In the genomic region with DNA sequence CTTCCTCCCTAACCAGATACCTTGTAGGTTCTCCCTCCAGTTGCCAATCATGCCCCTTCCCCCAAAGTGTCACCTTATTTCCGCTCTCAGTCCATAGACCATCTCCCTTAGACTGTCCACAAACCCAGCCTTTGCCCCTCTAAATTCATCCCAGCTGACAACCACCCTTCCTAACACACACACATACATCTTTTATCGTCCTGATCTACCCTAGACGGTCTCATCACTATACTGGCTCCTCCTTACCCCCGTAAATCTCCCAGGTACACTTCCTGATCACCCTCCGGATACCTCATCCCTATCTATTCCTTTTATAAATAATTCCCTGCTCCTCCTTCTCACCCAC, we compare ENCODE assay signal across 9 cellular contexts. TPM values are rescaled to one million over a fixed set of nuclear protein-coding genes. Genes with fewer than 3 reads are reported as not detected.
DNase-seq lines count a peak whose midpoint lies in the region; ATAC-seq, FAIRE-seq and TF ChIP-seq lines count a peak whose summit lies in the region.
"Had no signal": no experiment of that assay in that cellular context is flagged by ENCODE, and none has a peak within 500 bp of the region (broad histone marks: within the 10 kb centered on the region; RNA-seq: fewer than 3 reads in every experiment).

No MANE protein-coding gene starts in this region.

- CTCF ChIA-PET in GM12878 (lab: Yijun Ruan, JAX) = no interaction called here

- H3K36me3 ChIP-seq in GM12878 (ENCODE audit: control insufficient read depth in 2 of 2, insufficient read depth in 2 of 2, low read length in 1 of 2) (no peaks in the 10 kb centered on the region), mesendoderm (ENCODE audit: control insufficient read depth, insufficient read depth, low read length) (no peaks in the 10 kb centered on the region)

- H3K4me3 ChIP-seq in GM12865 (ENCODE audit: low read depth, low read length) (peak overlapping the region; percentile 83), GM12878 (peak overlapping the region; percentile 100), mesendoderm (ENCODE audit: low read length) (peak overlapping the region; percentile 83)

- H3K18ac ChIP-seq in mesendoderm (ENCODE audit: low read length) = peak overlapping the region; percentile 98

- POLR2A ChIA-PET in GM12878 (lab: Charles Lee) = interaction anchor here (0.6 kb wide), 1 partner anchor 1847 kb away, joined by 3 read pairs; no protein-coding TSS in a partner anchor

- no peak overlapping the region for H4K5ac ChIP-seq in mesendoderm (ENCODE audit: low read length)

- no TSS peak for BruUV-seq in GM12878 (replicated peaks; lab: Mats Ljungman, UMichigan)

- H4K20me1 ChIP-seq in GM12878 (ENCODE audit: control insufficient read depth, insufficient read depth) = no peaks in the 10 kb centered on the region

- SMC1A ChIA-PET in GM12878 (lab: Charles Lee; ENCODE audit: uncharacterized antibody, unreplicated experiment) = interaction anchor here (0.6 kb wide), 1 partner anchor 853 kb away, joined by 3 read pairs; no protein-coding TSS in a partner anchor

- TF ChIP-seq POLR2A in GM12878 (IDR thresholded peaks at IDR 0.05; ENCODE audit: low read depth, low read length) = no peak

- H3K23ac ChIP-seq in mesendoderm (ENCODE audit: low read length) = no peak overlapping the region

- in situ Hi-C loops in GM12878 (cut with MboI) = no loop called here

- H2AFZ ChIP-seq in GM12878 (ENCODE audit: control insufficient read depth, low read depth, low read length) = peak overlapping the region; percentile 84

- H2BK15ac ChIP-seq in mesendoderm (replicated peaks; ENCODE audit: low read depth) = no peak overlapping the region

- no peak overlapping the region for H3K4ac ChIP-seq in mesendoderm (ENCODE audit: low read depth, low read length)

- H3K79me2 ChIP-seq in GM12878 (ENCODE audit: control insufficient read depth, insufficient read depth, low read length) = peaks cover 73% of the 10 kb centered on the region
- peaks cover 55% of the 10 kb centered on the region for H3K79me2 ChIP-seq in mesendoderm (ENCODE audit: control insufficient read depth, insufficient read depth, low read length)

- DNase-seq in GM12865 (ENCODE audit: low read depth) = peak; percentile 27
- no peak for DNase-seq in GM12878 (ENCODE audit: low read depth, low spot score)
- DNase-seq in mesendoderm = no peak
- no peak for DNase-seq in NCI-H446 (lab: John Stamatoyannopoulos, UW)
- no peak for DNase-seq in activated CD4-positive, alpha-beta T cell treated with anti-CD3 and anti-CD28 coated beads for 4 hours

- peak overlapping the region; percentile 76 for H2BK5ac ChIP-seq in mesendoderm (ENCODE audit: low read length)

- no peak overlapping the region for H4K8ac ChIP-seq in mesendoderm (ENCODE audit: low read depth, low read length)

- H3K9ac ChIP-seq in GM12878 (ENCODE audit: control insufficient read depth, insufficient read depth, low read length) (peak overlapping the region; percentile 95), mesendoderm (ENCODE audit: low read length) (peak overlapping the region; percentile 99)

- ATAC-seq in HG02943 (IDR thresholded peaks at IDR 0.05; ENCODE audit: low read depth, unreplicated experiment) (peak; percentile 5), GM12878 (peak; percentile 35), GM21360 (IDR thresholded peaks at IDR 0.05; ENCODE audit: unreplicated experiment) (no peak), HG02970 (IDR thresholded peaks at IDR 0.05; ENCODE audit: low FRiP score, unreplicated experiment) (no peak)

- no peak for TF ChIP-seq RAD21 in GM12878 (IDR thresholded peaks at IDR 0.05; ENCODE audit: insufficient read depth, low read depth, low read length)

- intact Hi-C loops in GM12878 (cut with micrococcal nuclease; ENCODE audit: unreplicated experiment) = no loop called here

- H2BK120ac ChIP-seq in mesendoderm (ENCODE audit: low read depth, low read length) = no peak overlapping the region

- RAD21 ChIA-PET in GM12878 (lab: Charles Lee; ENCODE audit: unreplicated experiment) = no interaction called here

- 11% methylated on average over 5 of the region's 5 CpGs for WGBS in GM12878 (ENCODE audit: insufficient coverage, insufficient replicate concordance, low lambda C conversion rate, missing lambda C conversion rate)
- no CpG with 5 or more reads among the region's 5 CpGs for WGBS in mesendoderm (ENCODE audit: extremely low coverage, insufficient coverage, low lambda C conversion rate)

- H3K27me3 ChIP-seq in GM12878 (replicated peaks in 1 of 2; ENCODE audit: control insufficient read depth in 2 of 2, insufficient read depth in 2 of 2, low read length in 1 of 2) (no peaks in the 10 kb centered on the region), mesendoderm (ENCODE audit: insufficient read depth, low read length, poor library complexity) (no peaks in the 10 kb centered on the region)

- no peak for FAIRE-seq in GM12878 (lab: Jason Lieb, UNC)
- FAIRE-seq: TTC549 had no signal

- no peak for TF ChIP-seq EP300 in GM12878 (IDR thresholded peaks at IDR 0.05; ENCODE audit: borderline replicate concordance in 1 of 2, control insufficient read depth in 1 of 2, low read depth in 2 of 2, low read length in 2 of 2)

- H3K4me2 ChIP-seq in GM12878 (ENCODE audit: control insufficient read depth, insufficient read depth) = peak overlapping the region; percentile 79
- peak overlapping the region; percentile 92 for H3K4me2 ChIP-seq in mesendoderm (ENCODE audit: low read length)

- H2AK5ac ChIP-seq in mesendoderm (ENCODE audit: low read length) = peak overlapping the region; percentile 96

- peak overlapping the region; percentile 99 for H3K56ac ChIP-seq in mesendoderm (ENCODE audit: low read length)

- TF ChIP-seq CTCF in GM12865 (IDR thresholded peaks at IDR 0.05; ENCODE audit: insufficient read depth, low read depth, low read length, missing control alignments) (no peak), GM12878 (IDR thresholded peaks at IDR 0.05 in 2 of 3, conservative IDR thresholded peaks at IDR 0.05 in 1 of 3; ENCODE audit: control insufficient read depth in 2 of 3, extremely low read depth in 1 of 3, insufficient read depth in 1 of 3, low read depth in 3 of 3, low read length in 3 of 3) (no peak)

- peaks cover 16% of the 10 kb centered on the region for H3K79me1 ChIP-seq in mesendoderm (ENCODE audit: low read length)

- H3K27ac ChIP-seq in GM12878 (ENCODE audit: control insufficient read depth, insufficient read depth) (peak overlapping the region; percentile 94), mesendoderm (ENCODE audit: low read depth, low read length) (no peak overlapping the region)

- peaks cover 7% of the 10 kb centered on the region; the same call in 1 of the 2 replicates for H3K4me1 ChIP-seq in GM12878 (ENCODE audit: control insufficient read depth, insufficient read depth, low read length)
- peaks cover 11% of the 10 kb centered on the region for H3K4me1 ChIP-seq in mesendoderm (ENCODE audit: control insufficient read depth, low read depth, low read length)

- H3K9me3 ChIP-seq in GM12878 (replicated peaks; ENCODE audit: control insufficient read depth, insufficient read depth, low read length) = no peaks in the 10 kb centered on the region

RNA-seq across cellular contexts. Expression of a gene that starts 0.8 kb away (rescaled TPM):
- 10.9 and 13.6 TPM in 2 replicates for total RNA-seq in GM12878 (2013; cell fraction: nucleolus; rRNA removed)
- total RNA-seq in GM12878 (2014; rRNA removed) = 61.7 and 73.8 TPM in 2 replicates
- 129 and 138 TPM in 2 replicates for total RNA-seq in GM12878 (2014; rRNA removed; fragmentation: Illumina TruSeq; extraction: Trizol)
- total RNA-seq in GM12878 (2021) = 100 and 101 TPM in 2 replicates
- 62.5 TPM for polyA plus RNA-seq in GM12878 (2011; ENCODE audit: low read depth)
- 81.0 and 147 TPM in 2 replicates for polyA plus RNA-seq in GM12878 (2011; rRNA removed)
- 24.3 and 29.7 TPM in 2 replicates for polyA plus RNA-seq in GM12878 (2011; cell fraction: cytosol; rRNA removed)
- polyA plus RNA-seq in GM12878 (2011; cell fraction: nucleus; rRNA removed) = 20.1 and 20.9 TPM in 2 replicates
- 91.1 and 97.6 TPM in 2 replicates for polyA plus RNA-seq in GM12878 (2012)
- 167 and 206 TPM in 2 replicates for polyA plus RNA-seq in GM12878 (2014; fragmentation: Illumina TruSeq; extraction: Trizol)
- 100 to 1,000 TPM; 227 to 269 TPM for polyA plus RNA-seq in GM12878 (2014; fragmentation: Nextera tagmentation; extraction: Ambion mirVana)
- polyA plus RNA-seq in GM12878 (2014; rRNA removed) = 97.9 and 108 TPM in 2 replicates
- 100 to 1,000 TPM; 146 to 157 TPM for polyA plus RNA-seq in GM12878 (2016; fragmentation: Nextera tagmentation; extraction: Ambion mirVana)
- 7.2 and 18.1 TPM in 2 replicates for polyA minus RNA-seq in GM12878 (2011; rRNA and poly(A)+ RNA removed)
- polyA minus RNA-seq in GM12878 (2011; cell fraction: cytosol; rRNA and poly(A)+ RNA removed) = 7.9 and 10.6 TPM in 2 replicates
- 4.0 and 4.5 TPM in 2 replicates for polyA minus RNA-seq in GM12878 (2011; cell fraction: nucleus; rRNA and poly(A)+ RNA removed)
- polyA plus RNA-seq in mesendoderm (2013, experiment 1 of 2) = 91.4 TPM
- polyA plus RNA-seq in mesendoderm (2013, experiment 2 of 2) = 90.4 TPM

RNA-seq across cellular contexts. Expression of a gene that starts 0.9 kb away (rescaled TPM):
- total RNA-seq in GM12878 (2013; cell fraction: nucleolus; rRNA removed) = 130 and 152 TPM in 2 replicates
- total RNA-seq in GM12878 (2014; rRNA removed) (8.5 and 13.7 TPM in 2 replicates), GM12878 (2014; rRNA removed; fragmentation: Illumina TruSeq; extraction: Trizol) (16.1 and 18.1 TPM in 2 replicates), GM12878 (2021) (16.7 and 24.6 TPM in 2 replicates)
- 7.6 TPM for polyA plus RNA-seq in GM12878 (2011; ENCODE audit: low read depth)
- polyA plus RNA-seq in GM12878 (2011; rRNA removed) (14.2 and 21.2 TPM in 2 replicates), GM12878 (2014; fragmentation: Illumina TruSeq; extraction: Trizol) (17.7 and 22.3 TPM in 2 replicates), GM12878 (2014; fragmentation: Nextera tagmentation; extraction: Ambion mirVana) (1 to 10 TPM; 1.5 to 3.2 TPM), GM12878 (2014; rRNA removed) (6.3 and 8.5 TPM in 2 replicates), GM12878 (2016; fragmentation: Nextera tagmentation; extraction: Ambion mirVana) (1 to 10 TPM in 1 of 2 experiments, under 1 TPM in 1; 0.83 to 1.2 TPM)
- 20.9 and 22.0 TPM in 2 replicates for polyA plus RNA-seq in GM12878 (2011; cell fraction: cytosol; rRNA removed)
- polyA plus RNA-seq in GM12878 (2011; cell fraction: nucleus; rRNA removed) = 60.1 and 74.5 TPM in 2 replicates
- 6.1 and 7.0 TPM in 2 replicates for polyA plus RNA-seq in GM12878 (2012)
- 116 and 117 TPM in 2 replicates for polyA minus RNA-seq in GM12878 (2011; rRNA and poly(A)+ RNA removed)
- 13.5 and 13.6 TPM in 2 replicates for polyA minus RNA-seq in GM12878 (2011; cell fraction: cytosol; rRNA and poly(A)+ RNA removed)
- polyA minus RNA-seq in GM12878 (2011; cell fraction: nucleus; rRNA and poly(A)+ RNA removed) = 97.0 and 146 TPM in 2 replicates
- polyA plus RNA-seq in mesendoderm (2013, experiment 1 of 2) = 12.2 TPM
- 13.6 TPM for polyA plus RNA-seq in mesendoderm (2013, experiment 2 of 2)

RNA-seq across cellular contexts. Expression of a gene that starts 43.7 kb away (rescaled TPM):
- total RNA-seq in GM12878 (2013; cell fraction: nucleolus; rRNA removed) = not detected in 2 replicates
- total RNA-seq in GM12878 (2014; rRNA removed) (not detected in 2 replicates), GM12878 (2014; rRNA removed; fragmentation: Illumina TruSeq; extraction: Trizol) (not detected in 2 replicates), GM12878 (2021) (not detected in 2 replicates)
- not detected for polyA plus RNA-seq in GM12878 (2011; ENCODE audit: low read depth)
- polyA plus RNA-seq in GM12878 (2011; rRNA removed) (not detected in 2 replicates), GM12878 (2014; fragmentation: Illumina TruSeq; extraction: Trizol) (not detected in 2 replicates), GM12878 (2014; fragmentation: Nextera tagmentation; extraction: Ambion mirVana) (not detected), GM12878 (2014; rRNA removed) (not detected in 2 replicates), GM12878 (2016; fragmentation: Nextera tagmentation; extraction: Ambion mirVana) (under 1 TPM in 1 of 2 experiments, not detected in 1; 0.21 TPM)
- polyA plus RNA-seq in GM12878 (2011; cell fraction: cytosol; rRNA removed) = not detected in 2 replicates
- not detected in 2 replicates for polyA plus RNA-seq in GM12878 (2011; cell fraction: nucleus; rRNA removed)
- polyA plus RNA-seq in GM12878 (2012) = not detected in 2 replicates
- polyA minus RNA-seq in GM12878 (2011; rRNA and poly(A)+ RNA removed) = not detected in 2 replicates
- not detected in 2 replicates for polyA minus RNA-seq in GM12878 (2011; cell fraction: cytosol; rRNA and poly(A)+ RNA removed)
- polyA minus RNA-seq in GM12878 (2011; cell fraction: nucleus; rRNA and poly(A)+ RNA removed) = not detected in 2 replicates
- 0.08 TPM for polyA plus RNA-seq in mesendoderm (2013, experiment 1 of 2)
- polyA plus RNA-seq in mesendoderm (2013, experiment 2 of 2) = not detected

RNA-seq across cellular contexts. Expression of a gene that starts 49.4 kb away (rescaled TPM):
- not detected in 2 replicates for total RNA-seq in GM12878 (2013; cell fraction: nucleolus; rRNA removed)
- total RNA-seq in GM12878 (2014; rRNA removed) = 2.1 TPM in 1 of 2 replicates, not detected in the other
- total RNA-seq in GM12878 (2014; rRNA removed; fragmentation: Illumina TruSeq; extraction: Trizol) = 2.4 TPM in 1 of 2 replicates, not detected in the other
- 1.5 and 1.7 TPM in 2 replicates for total RNA-seq in GM12878 (2021)
- not detected for polyA plus RNA-seq in GM12878 (2011; ENCODE audit: low read depth)
- 1.7 TPM in 1 of 2 replicates, not detected in the other for polyA plus RNA-seq in GM12878 (2011; rRNA removed)
- polyA plus RNA-seq in GM12878 (2011; cell fraction: cytosol; rRNA removed) = not detected in 2 replicates
- polyA plus RNA-seq in GM12878 (2011; cell fraction: nucleus; rRNA removed) = not detected in 2 replicates
- 3.2 TPM in 1 of 2 replicates, not detected in the other for polyA plus RNA-seq in GM12878 (2012)
- not detected in 2 replicates for polyA plus RNA-seq in GM12878 (2014; fragmentation: Illumina TruSeq; extraction: Trizol)
- under 1 TPM in 1 of 2 experiments, not detected in 1; 0.60 TPM for polyA plus RNA-seq in GM12878 (2014; fragmentation: Nextera tagmentation; extraction: Ambion mirVana)
- not detected in 2 replicates for polyA plus RNA-seq in GM12878 (2014; rRNA removed)
- under 1 TPM; 0.95 TPM for polyA plus RNA-seq in GM12878 (2016; fragmentation: Nextera tagmentation; extraction: Ambion mirVana)
- not detected in 2 replicates for polyA minus RNA-seq in GM12878 (2011; rRNA and poly(A)+ RNA removed)
- not detected in 2 replicates for polyA minus RNA-seq in GM12878 (2011; cell fraction: cytosol; rRNA and poly(A)+ RNA removed)
- not detected in 2 replicates for polyA minus RNA-seq in GM12878 (2011; cell fraction: nucleus; rRNA and poly(A)+ RNA removed)
- 0.98 TPM for polyA plus RNA-seq in mesendoderm (2013, experiment 1 of 2)
- polyA plus RNA-seq in mesendoderm (2013, experiment 2 of 2) = 0.62 TPM

Comparison
In these comparisons a context has a peak if more than half of its experiments do, and no peak if none do; other contexts are left out.
1. ATAC-seq: peak in HG02943 (single experiment) and GM12878 (single experiment); none in GM21360 (single experiment) and HG02970 (single experiment).
2. Peak in every context shown above with its lines, with median percentiles within 50 percentile points of each other: H3K4me3 ChIP-seq.